2 cellular contexts compared by ENCODE assay signal in the genomic region with DNA sequence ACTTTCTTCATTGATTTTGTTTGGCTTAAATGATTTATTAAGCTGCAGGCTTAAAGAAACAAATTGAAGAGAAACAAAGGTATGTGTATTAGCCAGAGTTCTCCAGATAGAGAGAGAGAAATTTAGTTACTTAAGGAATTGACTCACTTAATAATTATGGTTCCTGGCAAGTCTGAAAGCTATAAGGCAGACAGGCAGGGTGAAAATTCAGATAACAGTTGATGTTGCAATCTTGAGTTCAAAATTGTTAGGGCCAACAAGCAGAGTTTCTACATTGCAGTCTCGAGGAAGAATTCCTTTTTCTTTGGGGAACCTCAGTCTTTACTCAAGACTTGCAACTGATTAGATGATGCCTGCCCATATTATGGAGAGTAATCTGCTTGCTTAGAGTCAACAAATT.
TF ChIP-seq lines count a peak whose summit lies in the region.

No MANE protein-coding gene starts in this region.

TF ChIP-seq in HepG2, 621 proteins besides CTCF, POLR2A, EP300 and RAD21 (continued from another document):
- TF ChIP-seq GABPB1 (CRISPR knock-in tag; IDR thresholded peaks at IDR 0.05) (no peak), ZNF335 (CRISPR knock-in tag; IDR thresholded peaks at IDR 0.05) (no peak), ZFYVE20 (CRISPR knock-in tag; IDR thresholded peaks at IDR 0.05; ENCODE audit: borderline replicate concordance, low read depth) (no peak), FOXJ3 (CRISPR knock-in tag; IDR thresholded peaks at IDR 0.05; ENCODE audit: borderline replicate concordance) (no peak), ZNF782 (CRISPR knock-in tag; IDR thresholded peaks at IDR 0.05; ENCODE audit: borderline replicate concordance) (no peak), ZNF484 (CRISPR knock-in tag; IDR thresholded peaks at IDR 0.05; ENCODE audit: borderline replicate concordance, low read depth) (no peak), ZFP36L1 (CRISPR knock-in tag; IDR thresholded peaks at IDR 0.05) (no peak), ZNF180 (CRISPR knock-in tag; IDR thresholded peaks at IDR 0.05; ENCODE audit: borderline replicate concordance, low read depth) (no peak), ZNF253 (CRISPR knock-in tag; IDR thresholded peaks at IDR 0.05; ENCODE audit: borderline replicate concordance) (no peak), ZNF263 (CRISPR knock-in tag; IDR thresholded peaks at IDR 0.05) (no peak), ZNF121 (CRISPR knock-in tag; IDR thresholded peaks at IDR 0.05) (no peak), ZNF552 (CRISPR knock-in tag; IDR thresholded peaks at IDR 0.05; ENCODE audit: borderline replicate concordance) (no peak), SNAI1 (CRISPR knock-in tag; IDR thresholded peaks at IDR 0.05; ENCODE audit: borderline replicate concordance) (no peak), ZNF768 (CRISPR knock-in tag; IDR thresholded peaks at IDR 0.05) (no peak)
- TF ChIP-seq, protein P1, sequence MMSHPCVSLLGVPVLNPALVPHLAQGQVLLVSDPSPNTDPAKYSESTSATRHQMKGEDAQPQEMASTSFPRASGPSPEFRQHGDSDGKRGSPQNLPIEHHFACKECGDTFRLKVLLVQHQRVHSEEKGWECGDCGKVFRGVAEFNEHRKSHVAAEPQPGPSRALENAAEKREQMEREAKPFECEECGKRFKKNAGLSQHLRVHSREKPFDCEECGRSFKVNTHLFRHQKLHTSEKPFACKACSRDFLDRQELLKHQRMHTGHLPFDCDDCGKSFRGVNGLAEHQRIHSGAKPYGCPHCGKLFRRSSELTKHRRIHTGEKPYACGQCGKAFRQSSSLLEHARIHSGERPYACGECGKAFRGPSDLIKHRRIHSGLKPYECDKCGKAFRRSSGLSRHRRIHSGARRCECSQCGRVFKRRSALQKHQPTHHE (CRISPR knock-in tag; IDR thresholded peaks at IDR 0.05; ENCODE audit: borderline replicate concordance), result no peak
- TF ChIP-seq, protein P2, sequence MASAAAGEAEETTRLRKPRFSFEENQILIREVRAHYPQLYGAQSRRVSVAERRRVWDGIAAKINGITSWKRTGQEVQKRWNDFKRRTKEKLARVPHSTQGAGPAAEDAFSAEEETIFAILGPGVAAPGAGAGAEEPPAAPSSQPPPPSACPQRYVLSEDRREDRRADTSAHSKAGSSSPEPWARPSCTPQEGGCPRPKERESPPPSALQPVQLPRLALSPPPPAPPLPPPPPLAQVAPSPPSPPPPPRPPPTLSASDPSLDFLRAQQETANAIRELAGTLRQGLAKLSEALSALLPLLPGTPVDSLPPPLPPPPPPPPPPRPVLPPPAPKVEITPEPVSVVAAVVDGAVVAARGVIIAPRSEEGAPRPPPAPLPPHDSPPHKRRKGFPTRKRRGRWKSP (CRISPR knock-in tag; IDR thresholded peaks at IDR 0.05), result no peak

TF ChIP-seq in K562, 482 proteins besides CTCF, POLR2A, EP300 and RAD21 (continued from another document):
- TF ChIP-seq, protein P3, sequence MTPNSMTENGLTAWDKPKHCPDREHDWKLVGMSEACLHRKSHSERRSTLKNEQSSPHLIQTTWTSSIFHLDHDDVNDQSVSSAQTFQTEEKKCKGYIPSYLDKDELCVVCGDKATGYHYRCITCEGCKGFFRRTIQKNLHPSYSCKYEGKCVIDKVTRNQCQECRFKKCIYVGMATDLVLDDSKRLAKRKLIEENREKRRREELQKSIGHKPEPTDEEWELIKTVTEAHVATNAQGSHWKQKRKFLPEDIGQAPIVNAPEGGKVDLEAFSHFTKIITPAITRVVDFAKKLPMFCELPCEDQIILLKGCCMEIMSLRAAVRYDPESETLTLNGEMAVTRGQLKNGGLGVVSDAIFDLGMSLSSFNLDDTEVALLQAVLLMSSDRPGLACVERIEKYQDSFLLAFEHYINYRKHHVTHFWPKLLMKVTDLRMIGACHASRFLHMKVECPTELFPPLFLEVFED (CRISPR knock-in tag; conservative IDR thresholded peaks at IDR 0.05), result no peak
- TF ChIP-seq CEBPB (tag; IDR thresholded peaks at IDR 0.05), result peak; percentile 81
- peak; percentile 96 for TF ChIP-seq ZNF584 (CRISPR knock-in tag; IDR thresholded peaks at IDR 0.05; ENCODE audit: low read depth)
- no peak for TF ChIP-seq CEBPG (CRISPR knock-in tag; IDR thresholded peaks at IDR 0.05)
- peak; percentile 80 to 87 for TF ChIP-seq CEBPG (tag; conservative IDR thresholded peaks at IDR 0.05 in 1 of 2, IDR thresholded peaks at IDR 0.05 in 1 of 2)
- no peak for TF ChIP-seq ETS2 (tag; IDR thresholded peaks at IDR 0.05; ENCODE audit: borderline replicate concordance, poor library complexity, severe bottlenecking)
